8 cellular contexts compared by ENCODE assay signal in genomic region chr16:24609740-24610420, GRCh38.
DNase-seq lines count a peak whose midpoint lies in the region; ATAC-seq and TF ChIP-seq lines count a peak whose summit lies in the region.

No MANE protein-coding gene starts in this region.

- in situ Hi-C loops in brain microvascular endothelial cell (cut with HindIII; ENCODE audit: low pct_ligation_motif_present, low sequenced_read_pairs): no loop called here

- H3K36me3 ChIP-seq in brain microvascular endothelial cell (replicated peaks) (no peaks in the 10 kb centered on the region), skeletal muscle tissue (ENCODE audit: control insufficient read depth in 3 of 3, insufficient read depth in 3 of 3, low read length in 3 of 3) (no peaks in the 10 kb centered on the region)

- H3K9ac ChIP-seq in skeletal muscle tissue (ENCODE audit: low read depth in 1 of 3, low read length in 3 of 3): peak overlapping the region in 1 of 3 donors; percentile 45

- peaks cover 0 to 8% (median 8%) of the 10 kb centered on the region in 3 donors for H3K4me1 ChIP-seq in skeletal muscle tissue (ENCODE audit: control insufficient read depth in 3 of 3, insufficient read depth in 3 of 3, low read length in 3 of 3)

- ATAC-seq in GM21360 (IDR thresholded peaks at IDR 0.05; ENCODE audit: unreplicated experiment) (no peak), HG02973 (IDR thresholded peaks at IDR 0.05; ENCODE audit: unreplicated experiment) (no peak), GM19023 (IDR thresholded peaks at IDR 0.05; ENCODE audit: unreplicated experiment) (no peak)

- H3K9me3 ChIP-seq in skeletal muscle tissue (ENCODE audit: control insufficient read depth in 3 of 3, low read length in 3 of 3): no peaks in the 10 kb centered on the region

- peak; percentile 45 for DNase-seq in ELF-1 (ENCODE audit: low read depth, low spot score)
- peak; percentile 74 for DNase-seq in NCI-H2171 (lab: John Stamatoyannopoulos, UW)
- peak; percentile 38 for DNase-seq in brain microvascular endothelial cell
- peak; percentile 71 for DNase-seq in inferior parietal cortex (ENCODE audit: extremely low spot score)

- H3K4me3 ChIP-seq in brain microvascular endothelial cell (ENCODE audit: low read depth, low read length) (peak overlapping the region; percentile 38), skeletal muscle tissue (ENCODE audit: low read length in 3 of 3) (peak overlapping the region; percentile 13 to 66 (median 43))

- H3K27ac ChIP-seq in brain microvascular endothelial cell (no peak overlapping the region), skeletal muscle tissue (ENCODE audit: low read depth, low read length) (no peak overlapping the region)

- no peak for TF ChIP-seq CTCF in brain microvascular endothelial cell (IDR thresholded peaks at IDR 0.05; ENCODE audit: low read depth, low read length, missing control alignments)

- H3K27me3 ChIP-seq in brain microvascular endothelial cell (replicated peaks) (peaks cover 10% of the 10 kb centered on the region), skeletal muscle tissue (ENCODE audit: control insufficient read depth in 3 of 3, insufficient read depth in 3 of 3, low read length in 3 of 3) (peaks cover 16 to 18% (median 17%) of the 10 kb centered on the region in 3 donors)
